Comparison of ENCODE assay signal across 8 cellular contexts in the genomic region with DNA sequence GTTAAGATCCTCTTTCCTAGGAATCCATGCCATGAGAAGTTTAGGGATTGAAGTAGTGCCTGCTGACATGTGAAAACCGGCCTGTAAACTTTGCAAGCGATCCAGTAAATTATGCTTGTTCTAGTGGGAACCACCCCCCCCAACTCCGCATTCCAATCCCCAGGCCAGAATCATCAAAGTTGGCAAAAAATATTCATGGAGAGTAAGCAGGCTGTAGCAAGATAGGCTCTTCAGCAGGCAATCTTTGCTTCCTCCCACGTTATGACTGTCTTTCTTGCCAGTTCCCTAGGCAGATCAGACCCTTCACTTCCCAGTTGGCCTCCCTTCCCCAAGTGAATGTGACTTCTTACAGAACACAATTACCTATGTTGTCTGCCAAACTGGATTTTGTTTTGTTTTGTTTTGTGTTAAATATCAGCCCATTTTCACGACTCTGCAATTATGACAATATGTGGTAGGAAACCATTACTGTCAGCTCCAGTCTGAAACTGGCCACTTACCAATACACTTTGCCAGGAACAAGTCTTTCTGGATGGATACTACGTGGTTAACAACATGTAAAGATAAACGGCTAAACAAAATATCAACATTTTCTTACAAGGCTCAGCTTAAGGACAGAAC. TPM values are rescaled to one million over a fixed set of nuclear protein-coding genes. Genes with fewer than 3 reads are reported as not detected.
DNase-seq lines count a peak whose midpoint lies in the region; ATAC-seq, FAIRE-seq and TF ChIP-seq lines count a peak whose summit lies in the region.

No MANE protein-coding gene starts in this region.

- in situ Hi-C loops in HepG2 (cut with HindIII; ENCODE audit: extremely low pct_ligation_motif_present, low pct_unique_long_range_greater_than_20kb) = no loop called here

- TF ChIP-seq CTCF in nephron (IDR thresholded peaks at IDR 0.05; ENCODE audit: unreplicated experiment in 3 of 3) (no peak), HepG2 (CRISPR knock-in tag; IDR thresholded peaks at IDR 0.05) (no peak)

- no peak for FAIRE-seq in HepG2 (lab: Jason Lieb, UNC)

- H3K79me2 ChIP-seq in ACC112 (ENCODE audit: control insufficient read depth, insufficient read depth, low read length, unreplicated experiment) (peaks cover 46% of the 10 kb centered on the region), HepG2 (ENCODE audit: insufficient read depth, low read length) (no peaks in the 10 kb centered on the region)

- peaks cover 72% of the 10 kb centered on the region for H3K4me1 Mint-ChIP-seq in central memory CD8-positive, alpha-beta T cell
- peaks cover 37% of the 10 kb centered on the region for H3K4me1 Mint-ChIP-seq in nephron

- no peaks in the 10 kb centered on the region for H3K9me3 Mint-ChIP-seq in central memory CD8-positive, alpha-beta T cell
- H3K9me3 Mint-ChIP-seq in nephron = no peaks in the 10 kb centered on the region

- H3K27me3 ChIP-seq in ACC112 (ENCODE audit: insufficient read depth, low read length) (no peaks in the 10 kb centered on the region), HepG2 (ENCODE audit: control insufficient read depth in 1 of 2, insufficient read depth in 2 of 2, low read length in 2 of 2) (no peaks in the 10 kb centered on the region; a peak in 1 of 5 replicates)

- intact Hi-C loops in HepG2 (cut with micrococcal nuclease; ENCODE audit: unreplicated experiment) = no loop called here

- peak overlapping the region; percentile 98 for H3K4me3 Mint-ChIP-seq in central memory CD8-positive, alpha-beta T cell
- H3K4me3 Mint-ChIP-seq in nephron = peak overlapping the region; percentile 85 to 90 (median 89)

- no peak for TF ChIP-seq POLR2A in HepG2 (IDR thresholded peaks at IDR 0.05; ENCODE audit: insufficient read depth in 1 of 2, low read depth in 2 of 2, low read length in 2 of 2)

- TF ChIP-seq EP300 in HepG2 (IDR thresholded peaks at IDR 0.05; ENCODE audit: low read depth in 2 of 2, low read length in 2 of 2) (no peak), HepG2 (CRISPR knock-in tag; IDR thresholded peaks at IDR 0.05; ENCODE audit: borderline replicate concordance) (no peak)

- ATAC-seq in central memory CD8-positive, alpha-beta T cell (replicated peaks; ENCODE audit: extremely low read depth, poor library complexity, severe bottlenecking) = no peak
- ATAC-seq in HG03432 (IDR thresholded peaks at IDR 0.05; ENCODE audit: unreplicated experiment) (no peak), GM19467 (IDR thresholded peaks at IDR 0.05; ENCODE audit: unreplicated experiment) (no peak), HepG2 (no peak)

- H3K27ac ChIP-seq in ACC112 (ENCODE audit: low read depth, low read length) (peak overlapping the region; percentile 70), HepG2 (ENCODE audit: extremely low read length, insufficient read depth, low read length) (no peak overlapping the region)

- no peaks in the 10 kb centered on the region for H3K27me3 Mint-ChIP-seq in central memory CD8-positive, alpha-beta T cell
- peaks cover 54% of the 10 kb centered on the region for H3K27me3 Mint-ChIP-seq in nephron (ENCODE audit: low read depth)

- no peak for TF ChIP-seq RAD21 in HepG2 (CRISPR knock-in tag; IDR thresholded peaks at IDR 0.05)

- WGBS in HepG2 (ENCODE audit: low lambda C conversion rate) = 19% methylated on average over 7 of the region's 7 CpGs

- no peaks in the 10 kb centered on the region for H3K9me3 ChIP-seq in HepG2 (ENCODE audit: low read length)

- H3K9ac ChIP-seq in HepG2 (ENCODE audit: insufficient read depth, low read depth, low read length) = no peak overlapping the region

- BruUV-seq in HepG2 (replicated peaks; lab: Mats Ljungman, UMichigan) = no TSS peak

- CTCF ChIA-PET in HepG2 (lab: Yijun Ruan, JAX; ENCODE audit: low intra/inter-chr PET ratio, low total read pairs) = no interaction called here

- DNase-seq in Kasumi-1 (lab: John Stamatoyannopoulos, UW) (peak; percentile 31 to 55), NCI-H1417 treated with DMSO at 0.1 percent for 48 hours (lab: John Stamatoyannopoulos, UW) (no peak), HepG2 (ENCODE audit: low spot score) (no peak)
- DNase-seq in central memory CD8-positive, alpha-beta T cell (ENCODE audit: low spot score in 2 of 2) = no peak

- H3K36me3 ChIP-seq in ACC112 (ENCODE audit: insufficient read depth, low read length) (no peaks in the 10 kb centered on the region), HepG2 (replicated peaks in 1 of 2; ENCODE audit: control insufficient read depth in 1 of 2, insufficient read depth in 2 of 2, low read length in 2 of 2) (no peaks in the 10 kb centered on the region)

- H3K36me3 Mint-ChIP-seq in central memory CD8-positive, alpha-beta T cell (ENCODE audit: insufficient read depth) = peaks cover 24% of the 10 kb centered on the region
- H3K36me3 Mint-ChIP-seq in nephron (ENCODE audit: low read depth) = no peaks in the 10 kb centered on the region

- peak overlapping the region; percentile 14 for H3K27ac Mint-ChIP-seq in central memory CD8-positive, alpha-beta T cell (ENCODE audit: low read depth)
- peak overlapping the region; percentile 91 to 93 (median 91) for H3K27ac Mint-ChIP-seq in nephron

- POLR2A ChIA-PET in HepG2 (lab: Yijun Ruan, JAX) = no interaction called here

- H3K4me3 ChIP-seq in ACC112 (ENCODE audit: low read depth, low read length) = peak overlapping the region; percentile 98
- no peak overlapping the region for H3K4me3 ChIP-seq in HepG2 (replicated peaks in 1 of 3; ENCODE audit: insufficient read depth in 1 of 3, low read depth in 2 of 3, low read length in 3 of 3)

- H4K20me1 ChIP-seq in HepG2 (ENCODE audit: insufficient read depth, low read length) = no peaks in the 10 kb centered on the region

- H3K4me1 ChIP-seq in ACC112 (ENCODE audit: control insufficient read depth, insufficient read depth, low read length, unreplicated experiment) (peaks cover 42% of the 10 kb centered on the region), HepG2 (ENCODE audit: insufficient read depth, low read length) (peaks cover 4% of the 10 kb centered on the region)

- H3K4me2 ChIP-seq in HepG2 (ENCODE audit: low read depth, low read length) = no peak overlapping the region

- peak overlapping the region; percentile 98 for H2AFZ ChIP-seq in ACC112 (ENCODE audit: low read length, unreplicated experiment)
- no peak overlapping the region for H2AFZ ChIP-seq in HepG2 (ENCODE audit: low read length)

TF ChIP-seq in HepG2, 621 proteins besides CTCF, POLR2A, EP300 and RAD21 (continues in another document):
- no peak for TF ChIP-seq MEF2D (CRISPR knock-in tag; IDR thresholded peaks at IDR 0.05)

RNA-seq across cellular contexts. Expression of a gene that starts 1.1 kb away (rescaled TPM):
- not detected in 2 replicates for total RNA-seq in HepG2 (2016; rRNA removed; fragmentation: Illumina TruSeq; extraction: Trizol)
- total RNA-seq in HepG2 (2016; cell fraction: cytosol; rRNA removed; fragmentation: Illumina TruSeq; extraction: Trizol; ENCODE audit: low read depth) = not detected in 2 replicates
- total RNA-seq in HepG2 (2016; cell fraction: insoluble cytoplasmic fraction; rRNA removed; fragmentation: Illumina TruSeq; extraction: Trizol) = not detected in 2 replicates
- total RNA-seq in HepG2 (2016; cell fraction: membrane; rRNA removed; fragmentation: Illumina TruSeq; extraction: Trizol) = not detected in 2 replicates
- not detected in 2 replicates for total RNA-seq in HepG2 (2016; cell fraction: nucleus; rRNA removed; fragmentation: Illumina TruSeq; extraction: Trizol)
- polyA plus RNA-seq in HepG2 (2011; rRNA removed) = not detected in 2 replicates
- not detected in 2 replicates for polyA plus RNA-seq in HepG2 (2011; cell fraction: cytosol; rRNA removed)
- polyA plus RNA-seq in HepG2 (2011; cell fraction: nucleus; rRNA removed) = not detected in 2 replicates
- polyA plus RNA-seq in HepG2 (2012) = not detected in 2 replicates
- not detected in 2 replicates for polyA plus RNA-seq in HepG2 (2016; cell fraction: cytosol; fragmentation: Illumina TruSeq; extraction: Trizol; ENCODE audit: low read depth)
- polyA plus RNA-seq in HepG2 (2016; cell fraction: insoluble cytoplasmic fraction; fragmentation: Illumina TruSeq; extraction: Trizol; ENCODE audit: low read depth) = not detected in 2 replicates
- polyA plus RNA-seq in HepG2 (2016; cell fraction: membrane; fragmentation: Illumina TruSeq; extraction: Trizol; ENCODE audit: low read depth) = not detected in 2 replicates
- not detected in 2 replicates for polyA plus RNA-seq in HepG2 (2016; cell fraction: nucleus; fragmentation: Illumina TruSeq; extraction: Trizol; ENCODE audit: insufficient read depth, low read depth)
- not detected in 2 replicates for polyA minus RNA-seq in HepG2 (2011; rRNA and poly(A)+ RNA removed; ENCODE audit: low replicate concordance)
- polyA minus RNA-seq in HepG2 (2011; cell fraction: cytosol; rRNA and poly(A)+ RNA removed) = not detected in 2 replicates
- not detected in 2 replicates for polyA minus RNA-seq in HepG2 (2011; cell fraction: nucleus; rRNA and poly(A)+ RNA removed)

RNA-seq across cellular contexts. Expression of a gene that starts 45.5 kb away (rescaled TPM):
- not detected in 2 replicates for total RNA-seq in HepG2 (2016; rRNA removed; fragmentation: Illumina TruSeq; extraction: Trizol)
- not detected in 2 replicates for total RNA-seq in HepG2 (2016; cell fraction: cytosol; rRNA removed; fragmentation: Illumina TruSeq; extraction: Trizol; ENCODE audit: low read depth)
- total RNA-seq in HepG2 (2016; cell fraction: insoluble cytoplasmic fraction; rRNA removed; fragmentation: Illumina TruSeq; extraction: Trizol) = not detected in 2 replicates
- not detected in 2 replicates for total RNA-seq in HepG2 (2016; cell fraction: membrane; rRNA removed; fragmentation: Illumina TruSeq; extraction: Trizol)
- not detected in 2 replicates for total RNA-seq in HepG2 (2016; cell fraction: nucleus; rRNA removed; fragmentation: Illumina TruSeq; extraction: Trizol)
- polyA plus RNA-seq in HepG2 (2011; rRNA removed) = not detected in 2 replicates
- not detected in 2 replicates for polyA plus RNA-seq in HepG2 (2011; cell fraction: cytosol; rRNA removed)
- not detected in 2 replicates for polyA plus RNA-seq in HepG2 (2011; cell fraction: nucleus; rRNA removed)
- not detected in 2 replicates for polyA plus RNA-seq in HepG2 (2012)
- not detected in 2 replicates for polyA plus RNA-seq in HepG2 (2016; cell fraction: cytosol; fragmentation: Illumina TruSeq; extraction: Trizol; ENCODE audit: low read depth)
- not detected in 2 replicates for polyA plus RNA-seq in HepG2 (2016; cell fraction: insoluble cytoplasmic fraction; fragmentation: Illumina TruSeq; extraction: Trizol; ENCODE audit: low read depth)
- polyA plus RNA-seq in HepG2 (2016; cell fraction: membrane; fragmentation: Illumina TruSeq; extraction: Trizol; ENCODE audit: low read depth) = not detected in 2 replicates
- polyA plus RNA-seq in HepG2 (2016; cell fraction: nucleus; fragmentation: Illumina TruSeq; extraction: Trizol; ENCODE audit: insufficient read depth, low read depth) = not detected in 2 replicates
- polyA minus RNA-seq in HepG2 (2011; rRNA and poly(A)+ RNA removed; ENCODE audit: low replicate concordance) = not detected in 2 replicates
- polyA minus RNA-seq in HepG2 (2011; cell fraction: cytosol; rRNA and poly(A)+ RNA removed) = not detected in 2 replicates
- not detected in 2 replicates for polyA minus RNA-seq in HepG2 (2011; cell fraction: nucleus; rRNA and poly(A)+ RNA removed)

Comparison
In these comparisons a context has a peak if more than half of its experiments do, and no peak if none do; other contexts are left out.
1. DNase-seq: peak in Kasumi-1 (2 of 2); none in central memory CD8-positive, alpha-beta T cell (0 of 2), NCI-H1417 treated with DMSO at 0.1 percent for 48 hours (single experiment) and HepG2 (single experiment).